ENCODE assay signal across 1 cellular context in the genomic region with DNA sequence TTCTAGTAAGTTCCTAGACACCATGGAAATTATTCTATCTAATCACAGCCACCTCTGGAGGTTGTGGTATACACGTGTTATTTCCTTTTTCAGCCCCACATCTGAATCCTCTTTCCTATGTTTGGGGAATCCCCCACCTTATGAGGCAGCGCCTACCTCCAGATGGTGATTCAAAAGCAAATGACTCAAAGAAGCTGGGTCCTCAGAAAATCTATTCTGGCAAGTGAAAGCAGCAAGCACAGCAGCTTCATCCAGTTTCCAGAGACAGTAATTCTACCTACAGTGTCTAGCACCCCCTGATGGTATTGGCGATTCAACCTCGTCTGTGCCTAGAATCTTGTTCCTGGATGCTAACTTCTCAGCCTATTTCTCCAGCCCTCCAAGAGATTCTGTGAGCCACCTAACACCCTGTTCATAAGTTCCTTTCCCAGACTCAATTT.
A peak's percentile ranks its signal among the peaks of the same experiment; 100 is the strongest.
TF ChIP-seq lines count a peak whose summit lies in the region.

No MANE protein-coding gene starts in this region.

TF ChIP-seq in H1, 55 proteins besides CTCF, POLR2A, EP300 and RAD21:
- TF ChIP-seq SP1 (IDR thresholded peaks at IDR 0.05; ENCODE audit: low read depth, low read length) (0 out of 2 replicates have a peak, but pooled peaks have one; percentile 23), TEAD4 (IDR thresholded peaks at IDR 0.05; ENCODE audit: low read depth, low read length) (0 out of 2 replicates have a peak, but pooled peaks have one; percentile 19), CREB1 (IDR thresholded peaks at IDR 0.05) (0 out of 2 replicates have a peak, but pooled peaks have one; percentile 43), SIX5 (IDR thresholded peaks at IDR 0.05; ENCODE audit: low read depth, low read length) (no peak)
